ENCODE assay signal across 20 cellular contexts in genomic region chr6:63862486-63863198, GRCh38.
A peak's percentile ranks its signal among the peaks of the same experiment; 100 is the strongest.
DNase-seq lines count a peak whose midpoint lies in the region; ATAC-seq, FAIRE-seq and TF ChIP-seq lines count a peak whose summit lies in the region.
"Had no signal": no experiment of that assay in that cellular context is flagged by ENCODE, and none has a peak within 500 bp of the region (broad histone marks: within the 10 kb centered on the region; RNA-seq: fewer than 3 reads in every experiment).

No MANE protein-coding gene starts in this region.

- H3K4ac ChIP-seq in IMR-90 (ENCODE audit: low read depth, low read length): no peak overlapping the region

- H4K91ac ChIP-seq in IMR-90 (ENCODE audit: insufficient read depth, low read depth, low read length): no peak overlapping the region

- no peak overlapping the region for H2AFZ ChIP-seq in IMR-90 (replicated peaks; ENCODE audit: low read length, poor library complexity)
- 0 out of 2 replicates have a peak overlapping the region, but pooled peaks have one; percentile 43 for H2AFZ ChIP-seq in PC-3 (ENCODE audit: low read length)
- H2AFZ ChIP-seq in endothelial cell of umbilical vein (ENCODE audit: low read depth, low read length): no peak overlapping the region

- H3K36me3 ChIP-seq in IMR-90 (ENCODE audit: control insufficient read depth, insufficient read depth, low read length) (no peaks in the 10 kb centered on the region), PC-3 (ENCODE audit: low read depth, low read length) (no peaks in the 10 kb centered on the region), endothelial cell of umbilical vein (ENCODE audit: control insufficient read depth in 2 of 2, extremely low read depth in 1 of 2, insufficient read depth in 2 of 2, low read length in 2 of 2) (no peaks in the 10 kb centered on the region), skeletal muscle satellite cell (ENCODE audit: insufficient read depth, low read length) (no peaks in the 10 kb centered on the region)
- H3K36me3 ChIP-seq: BE2C had no signal

- no peaks in the 10 kb centered on the region for H3K79me2 ChIP-seq in PC-3 (ENCODE audit: low read length)
- no peaks in the 10 kb centered on the region for H3K79me2 ChIP-seq in endothelial cell of umbilical vein (ENCODE audit: control insufficient read depth, insufficient read depth, low read length)

- CTCF ChIA-PET in IMR-90 (lab: Yijun Ruan, JAX): interaction anchor here (1.2 kb wide), 1 partner anchor 10 kb away, joined by 3 read pairs; no protein-coding TSS in a partner anchor
- CTCF ChIA-PET in PC-3 (lab: Charles Lee): no interaction called here
- CTCF ChIA-PET in endothelial cell of umbilical vein (lab: Charles Lee): interaction anchor here (0.7 kb wide), 1 partner anchor 543 kb away, joined by 3 read pairs; no protein-coding TSS in a partner anchor

- ATAC-seq in IMR-90 (ENCODE audit: low read depth) (peak; percentile 41; the same call in 1 of the 2 replicates), PC-3 (peak; percentile 88)
- ATAC-seq: A549, HepG2 had no signal

- no peaks in the 10 kb centered on the region for H3F3A ChIP-seq in PC-3 (ENCODE audit: low read length, unreplicated experiment)

- no peak overlapping the region for H3K23ac ChIP-seq in IMR-90 (ENCODE audit: low read depth, low read length)

- TF ChIP-seq POLR2A in IMR-90 (IDR thresholded peaks at IDR 0.05; ENCODE audit: low read depth, low read length) (no peak), endothelial cell of umbilical vein (IDR thresholded peaks at IDR 0.05; ENCODE audit: low read depth, low read length) (no peak)

- no peaks in the 10 kb centered on the region for H3K9me1 ChIP-seq in IMR-90 (ENCODE audit: insufficient read depth, low read length)
- no peaks in the 10 kb centered on the region for H3K9me1 ChIP-seq in endothelial cell of umbilical vein (replicated peaks; ENCODE audit: control insufficient read depth, extremely low read depth, insufficient read depth, low read length)

- H4K20me1 ChIP-seq in IMR-90 (ENCODE audit: insufficient read depth, low read length): no peaks in the 10 kb centered on the region
- no peaks in the 10 kb centered on the region for H4K20me1 ChIP-seq in PC-3 (ENCODE audit: low read length)
- H4K20me1 ChIP-seq in endothelial cell of umbilical vein (replicated peaks; ENCODE audit: control insufficient read depth, extremely low read depth, insufficient read depth, low read length): no peaks in the 10 kb centered on the region

- H4K8ac ChIP-seq in IMR-90 (ENCODE audit: low read depth in 2 of 2, low read length in 2 of 2): peak overlapping the region in 1 of 2 experiments; percentile 26; a peak in 1 of 4 replicates

- FAIRE-seq in endothelial cell of umbilical vein (lab: Jason Lieb, UNC): no peak
- no peak for FAIRE-seq in HTR-8/SVneo (lab: Jason Lieb, UNC)
- no peak for FAIRE-seq in frontal cortex (lab: Jason Lieb, UNC)
- FAIRE-seq: A549, D721Med, GM19239, H54, HepG2 had no signal

- H3K27me3 ChIP-seq in IMR-90 (ENCODE audit: control insufficient read depth, insufficient read depth, low read length): no peaks in the 10 kb centered on the region
- H3K27me3 ChIP-seq in PC-3 (ENCODE audit: low read length): no peaks in the 10 kb centered on the region
- H3K27me3 ChIP-seq in endothelial cell of umbilical vein (ENCODE audit: control insufficient read depth in 2 of 2, insufficient read depth in 2 of 2, low read length in 2 of 2): no peaks in the 10 kb centered on the region
- H3K27me3 ChIP-seq in skeletal muscle satellite cell (ENCODE audit: control insufficient read depth, insufficient read depth, low read length): no peaks in the 10 kb centered on the region
- H3K27me3 ChIP-seq: BE2C had no signal

- H3K4me1 ChIP-seq in IMR-90 (ENCODE audit: control insufficient read depth, insufficient read depth, low read length) (peaks cover 4% of the 10 kb centered on the region), PC-3 (ENCODE audit: insufficient read depth, low read length) (peaks cover 15% of the 10 kb centered on the region), endothelial cell of umbilical vein (ENCODE audit: control insufficient read depth, extremely low read depth, insufficient read depth, low read length) (no peaks in the 10 kb centered on the region), skeletal muscle satellite cell (ENCODE audit: control insufficient read depth, insufficient read depth, low read length) (peaks cover 16% of the 10 kb centered on the region)
- H3K4me1 ChIP-seq: A549 had no signal

- no peak overlapping the region for H3K4me3 ChIP-seq in IMR-90 (ENCODE audit: insufficient read depth, low read depth, low read length)
- H3K4me3 ChIP-seq in PC-3 (ENCODE audit: low read length): 0 out of 2 replicates have a peak overlapping the region, but pooled peaks have one; percentile 29
- H3K4me3 ChIP-seq in endothelial cell of umbilical vein (replicated peaks in 1 of 3; ENCODE audit: insufficient read depth in 1 of 3, low read depth in 1 of 3, low read length in 3 of 3): no peak overlapping the region
- H3K4me3 ChIP-seq in skeletal muscle satellite cell (ENCODE audit: low read length): no peak overlapping the region
- H3K4me3 ChIP-seq: A549 had no signal

- H3K9me2 ChIP-seq in PC-3 (replicated peaks; ENCODE audit: low read length): no peaks in the 10 kb centered on the region

- 0 out of 2 replicates have a peak overlapping the region, but pooled peaks have one; percentile 5 for H2BK20ac ChIP-seq in IMR-90 (ENCODE audit: low read depth, low read length)

- DNase-seq in IMR-90 (peak; percentile 48), PC-3 (peak; percentile 58), endothelial cell of umbilical vein (ENCODE audit: low read depth, low spot score) (no peak), HTR-8/SVneo (ENCODE audit: insufficient read length, low spot score) (no peak), germinal center (ENCODE audit: low spot score) (no peak), frontal cortex (ENCODE audit: low spot score in 2 of 2) (no peak)
- no peak for DNase-seq in stimulated activated CD8-positive, alpha-beta memory T cell treated with anti-CD3 and anti-CD28 coated beads, Interleukin-4, amount 100 ng/mL, for 48 hours
- DNase-seq: BE2C; CD4-positive, alpha-beta memory T cell; COR-L47; DMS153; DND-41; GF-D8 had no signal

- H3K56ac ChIP-seq in IMR-90 (ENCODE audit: extremely low read depth, insufficient read depth, low read length): no peak overlapping the region

- no peak overlapping the region for H2BK15ac ChIP-seq in IMR-90 (ENCODE audit: low read depth, low read length)

- 0 out of 2 replicates have a peak overlapping the region, but pooled peaks have one; percentile 8 for H2AK5ac ChIP-seq in IMR-90 (ENCODE audit: low read depth, low read length)

- peak overlapping the region; percentile 12; the same call in 1 of the 2 replicates for H2BK120ac ChIP-seq in IMR-90 (ENCODE audit: low read depth, low read length)

- H2BK5ac ChIP-seq in IMR-90 (ENCODE audit: low read depth, low read length, poor library complexity, severe bottlenecking): peak overlapping the region; percentile 10

- TF ChIP-seq RAD21 in IMR-90 (IDR thresholded peaks at IDR 0.05; ENCODE audit: low read length): no peak

- no peak overlapping the region for H2AK9ac ChIP-seq in IMR-90 (replicated peaks; ENCODE audit: low read depth, low read length, poor library complexity)

- H3K18ac ChIP-seq in IMR-90 (ENCODE audit: low read depth, low read length): peak overlapping the region; percentile 29; the same call in 1 of the 2 replicates

- 0 out of 2 replicates have a peak overlapping the region, but pooled peaks have one; percentile 0 for H3K14ac ChIP-seq in IMR-90 (replicated peaks; ENCODE audit: low read depth, low read length)

- BruUV-seq in IMR-90 (replicated peaks; lab: Mats Ljungman, UMichigan) (no TSS peak), PC-3 (replicated peaks; lab: Mats Ljungman, UMichigan) (no TSS peak), endothelial cell of umbilical vein (replicated peaks; lab: Mats Ljungman, UMichigan) (no TSS peak)

- intact Hi-C loops in IMR-90 (cut with micrococcal nuclease): no loop called here
- intact Hi-C loops in PC-3 (cut with micrococcal nuclease): loop anchor here (1.0 kb wide), 1 partner anchor 56 kb away; no protein-coding TSS in a partner anchor
- intact Hi-C loops in endothelial cell of umbilical vein (cut with micrococcal nuclease): no loop called here

- H3K9me3 ChIP-seq in IMR-90 (ENCODE audit: control insufficient read depth, insufficient read depth, low read length): no peaks in the 10 kb centered on the region
- H3K9me3 ChIP-seq in PC-3 (ENCODE audit: low read length): no peaks in the 10 kb centered on the region
- H3K9me3 ChIP-seq in endothelial cell of umbilical vein (replicated peaks; ENCODE audit: control insufficient read depth, insufficient read depth, low read length): no peaks in the 10 kb centered on the region
- no peaks in the 10 kb centered on the region for H3K9me3 ChIP-seq in skeletal muscle satellite cell (replicated peaks; ENCODE audit: low read length)
- H3K9me3 ChIP-seq: A549, BE2C had no signal

- no peak overlapping the region for H3K4me2 ChIP-seq in IMR-90 (ENCODE audit: low read depth, low read length)
- peak overlapping the region; percentile 75 for H3K4me2 ChIP-seq in PC-3 (ENCODE audit: low read length)
- no peak overlapping the region for H3K4me2 ChIP-seq in endothelial cell of umbilical vein (ENCODE audit: insufficient read depth, low read length)
- peak overlapping the region; percentile 8 for H3K4me2 ChIP-seq in skeletal muscle satellite cell (ENCODE audit: low read length)
- H3K4me2 ChIP-seq: A549 had no signal

- H3K27ac ChIP-seq in IMR-90 (ENCODE audit: insufficient read depth, low read length) (no peak overlapping the region), PC-3 (ENCODE audit: low read length) (peak overlapping the region; percentile 83), endothelial cell of umbilical vein (ENCODE audit: insufficient read depth, low read depth, low read length) (no peak overlapping the region)
- H3K27ac ChIP-seq: A549, C4-2B had no signal

- dilution Hi-C loops in IMR-90 (cut with HindIII; ENCODE audit: low sequenced_read_pairs, unreplicated experiment) (no loop called here), endothelial cell of umbilical vein (cut with MboI; ENCODE audit: extremely low pct_ligation_motif_present, low sequenced_read_pairs) (no loop called here)

- POLR2A ChIA-PET in IMR-90 (lab: Charles Lee; ENCODE audit: unreplicated experiment): no interaction called here
- POLR2A ChIA-PET in PC-3 (lab: Charles Lee; ENCODE audit: unreplicated experiment): interaction anchor here (1.0 kb wide), 1 partner anchor 56 kb away, joined by 3 read pairs; no protein-coding TSS in a partner anchor
- POLR2A ChIA-PET in endothelial cell of umbilical vein (lab: Charles Lee): no interaction called here

- H3K9ac ChIP-seq in IMR-90 (ENCODE audit: low read depth, low read length): no peak overlapping the region
- H3K9ac ChIP-seq in PC-3 (ENCODE audit: low read length): peak overlapping the region; percentile 48
- no peak overlapping the region for H3K9ac ChIP-seq in endothelial cell of umbilical vein (replicated peaks; ENCODE audit: extremely low read depth, insufficient read depth, low read length)
- peak overlapping the region; percentile 30 for H3K9ac ChIP-seq in skeletal muscle satellite cell (ENCODE audit: low read depth, low read length)

- TF ChIP-seq CTCF in IMR-90 (conservative IDR thresholded peaks at IDR 0.05; ENCODE audit: low read depth, low read length) (no peak), PC-3 (conservative IDR thresholded peaks at IDR 0.05; ENCODE audit: low read depth, low read length) (no peak), endothelial cell of umbilical vein (IDR thresholded peaks at IDR 0.05; ENCODE audit: extremely low read depth in 1 of 2, insufficient read depth in 1 of 2, low read depth in 1 of 2, low read length in 2 of 2) (no peak)

- no CpG with 5 or more reads among the region's 3 CpGs for WGBS in IMR-90 (ENCODE audit: extremely low coverage in 2 of 2, insufficient read length in 1 of 2), 2 experiments

- H3K79me1 ChIP-seq in IMR-90 (ENCODE audit: low read depth in 1 of 2, low read length in 2 of 2): no peaks in the 10 kb centered on the region

- H4K5ac ChIP-seq in IMR-90 (ENCODE audit: low read depth, low read length): peak overlapping the region; percentile 80; the same call in 1 of the 2 replicates

- in situ Hi-C loops in IMR-90 (cut with MboI; ENCODE audit: low sequenced_read_pairs): no loop called here

Comparison
In these comparisons a context has a peak if more than half of its experiments do, and no peak if none do; other contexts are left out.
1. DNase-seq: peak in IMR-90 (single experiment) and PC-3 (single experiment); none in endothelial cell of umbilical vein (single experiment), HTR-8/SVneo (single experiment), stimulated activated CD8-positive, alpha-beta memory T cell treated with anti-CD3 and anti-CD28 coated beads, Interleukin-4, amount 100 ng/mL, for 48 hours (single experiment), germinal center (single experiment) and frontal cortex (0 of 2).
2. H3K4me2 ChIP-seq: peak in PC-3 (single experiment) and skeletal muscle satellite cell (single experiment); none in IMR-90 (single experiment) and endothelial cell of umbilical vein (single experiment).
3. H3K9ac ChIP-seq: peak in PC-3 (single experiment) and skeletal muscle satellite cell (single experiment); none in IMR-90 (single experiment) and endothelial cell of umbilical vein (single experiment).